In the genomic region with DNA sequence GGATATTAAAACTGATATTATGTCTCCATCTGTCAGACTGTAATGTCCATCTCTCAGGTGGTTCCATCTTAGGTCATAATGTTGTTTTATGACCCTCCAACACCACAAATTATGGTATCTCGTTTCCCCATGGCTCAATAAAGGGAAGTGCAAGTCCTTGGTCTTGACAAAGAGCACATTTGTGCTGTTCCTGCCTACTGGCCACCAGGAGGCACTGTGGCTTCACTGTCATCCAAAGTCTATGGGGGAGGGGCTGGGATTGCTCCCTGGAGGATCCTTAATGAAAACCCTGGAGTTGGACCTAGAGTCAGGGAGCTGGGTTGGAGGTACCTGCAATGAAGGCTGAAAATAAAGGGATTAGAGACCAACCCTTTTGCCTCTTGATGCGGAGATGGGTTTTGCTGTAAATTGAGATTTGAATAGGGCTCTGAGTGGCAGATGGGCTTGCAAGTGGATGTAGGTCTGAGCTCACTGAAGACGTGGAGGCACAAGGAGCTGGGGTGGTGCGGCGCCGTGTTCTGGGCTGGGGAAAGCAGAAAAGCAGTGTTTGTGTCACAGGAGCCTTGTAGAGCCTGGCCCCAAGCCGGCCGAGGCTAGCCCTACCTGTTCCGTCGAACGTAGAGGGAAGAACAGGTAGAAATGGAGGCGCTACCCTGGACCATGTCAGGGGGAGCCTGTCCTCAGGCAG, we compare ENCODE assay signal across 9 cellular contexts.
A peak's percentile ranks its signal among the peaks of the same experiment; 100 is the strongest.
DNase-seq lines count a peak whose midpoint lies in the region; ATAC-seq, FAIRE-seq and TF ChIP-seq lines count a peak whose summit lies in the region.
"Had no signal": no experiment of that assay in that cellular context is flagged by ENCODE, and none has a peak within 500 bp of the region (broad histone marks: within the 10 kb centered on the region; RNA-seq: fewer than 3 reads in every experiment).

No MANE protein-coding gene starts in this region.

- H2AK5ac ChIP-seq in mesendoderm (ENCODE audit: low read length), result no peak overlapping the region

- no peaks in the 10 kb centered on the region for H3K9me3 ChIP-seq in CD4-positive, alpha-beta memory T cell (ENCODE audit: control insufficient read depth in 1 of 2, low read length in 2 of 2)
- H3K9me3 ChIP-seq in esophagus muscularis mucosa, result no peaks in the 10 kb centered on the region
- H3K9me3 ChIP-seq: SJSA1 had no signal

- H3K18ac ChIP-seq in mesendoderm (ENCODE audit: low read length), result no peak overlapping the region

- no peaks in the 10 kb centered on the region for H3K79me1 ChIP-seq in mesendoderm (ENCODE audit: low read length)

- TF ChIP-seq POLR2A in esophagus muscularis mucosa (IDR thresholded peaks at IDR 0.05; ENCODE audit: low read depth), result no peak

- peak overlapping the region in 4 of 8 donors; percentile 0 to 58 (median 40) for H3K4me3 Mint-ChIP-seq in CD4-positive, alpha-beta memory T cell

- WGBS in mesendoderm (ENCODE audit: extremely low coverage, insufficient coverage, low lambda C conversion rate), result no CpG with 5 or more reads among the region's 12 CpGs
- whole genome bisulfite sequencing in esophagus muscularis mucosa, result 82% methylated on average over 12 of the region's 12 CpGs

- no peak overlapping the region for H4K8ac ChIP-seq in mesendoderm (ENCODE audit: low read depth, low read length)

- peak overlapping the region in 2 of 7 donors; percentile 13 to 49 for H3K27ac Mint-ChIP-seq in CD4-positive, alpha-beta memory T cell

- no peak overlapping the region for H2BK120ac ChIP-seq in mesendoderm (ENCODE audit: low read depth, low read length)

- POLR2A ChIA-PET in CD4-positive, alpha-beta memory T cell (lab: Charles Lee; ENCODE audit: partially characterized antibody), result interaction anchor here (0.8 to 1.5 kb wide), 2 partner anchors 19 to 25 kb away, joined by 3 to 4 read pairs; no protein-coding TSS in a partner anchor

- no peak overlapping the region for H3K4me2 ChIP-seq in mesendoderm (ENCODE audit: low read length)

- H3K9ac ChIP-seq in mesendoderm (ENCODE audit: low read length), result no peak overlapping the region

- H3K23ac ChIP-seq in mesendoderm (ENCODE audit: low read length), result no peak overlapping the region

- no peaks in the 10 kb centered on the region for H3K79me2 ChIP-seq in mesendoderm (ENCODE audit: control insufficient read depth, insufficient read depth, low read length)

- TF ChIP-seq CTCF in bronchial epithelial cell (IDR thresholded peaks at IDR 0.05; ENCODE audit: insufficient read depth, low read length, severe bottlenecking) (peak; percentile 73), esophagus muscularis mucosa (IDR thresholded peaks at IDR 0.05) (peak in 1 of 3 experiments; percentile 25)

- peaks cover 38 to 71% (median 55%) of the 10 kb centered on the region in 4 donors for H3K4me1 Mint-ChIP-seq in CD4-positive, alpha-beta memory T cell

- H3K27me3 Mint-ChIP-seq in CD4-positive, alpha-beta memory T cell, result no peaks in the 10 kb centered on the region

- intact Hi-C loops in CD4-positive, alpha-beta memory T cell (cut with micrococcal nuclease), result no loop called here
- intact Hi-C loops in esophagus muscularis mucosa (cut with DNase I), result no loop called here

- CTCF ChIA-PET in CD4-positive, alpha-beta memory T cell (lab: Charles Lee; ENCODE audit: partially characterized antibody), result interaction anchor here (0.9 to 8.6 kb wide), 6 partner anchors 8 to 63 kb away, joined by 3 to 128 read pairs (median 4); no protein-coding TSS in a partner anchor

- DNase-seq in CD4-positive, alpha-beta memory T cell, result peak in 4 of 5 donors; percentile 15 to 33 (median 26)
- DNase-seq in NCI-H460 (ENCODE audit: extremely low read depth, low read depth) (peak; percentile 26), bronchial epithelial cell (ENCODE audit: low read depth) (peak; percentile 55), mesendoderm (peak; percentile 87), esophagus muscularis mucosa (ENCODE audit: extremely low spot score) (no peak), LoVo (ENCODE audit: low spot score) (no peak)

- H4K5ac ChIP-seq in mesendoderm (ENCODE audit: low read length), result no peak overlapping the region

- no peaks in the 10 kb centered on the region for H3K9me3 Mint-ChIP-seq in CD4-positive, alpha-beta memory T cell

- no peak overlapping the region for H3K27ac ChIP-seq in CD4-positive, alpha-beta memory T cell (ENCODE audit: low read depth, low read length)
- H3K27ac ChIP-seq in mesendoderm (ENCODE audit: low read depth, low read length), result no peak overlapping the region
- H3K27ac ChIP-seq in esophagus muscularis mucosa (replicated peaks in 1 of 4), result no peak overlapping the region

- H3K56ac ChIP-seq in mesendoderm (ENCODE audit: low read length), result no peak overlapping the region

- H3K4me1 ChIP-seq in CD4-positive, alpha-beta memory T cell (ENCODE audit: insufficient read depth, low read length), result peaks cover 47% of the 10 kb centered on the region
- H3K4me1 ChIP-seq in mesendoderm (ENCODE audit: control insufficient read depth, low read depth, low read length), result no peaks in the 10 kb centered on the region
- no peaks in the 10 kb centered on the region for H3K4me1 ChIP-seq in esophagus muscularis mucosa

- no peaks in the 10 kb centered on the region for H3K27me3 ChIP-seq in CD4-positive, alpha-beta memory T cell (ENCODE audit: insufficient read depth, low read length)
- H3K27me3 ChIP-seq in bronchial epithelial cell (ENCODE audit: control insufficient read depth, insufficient read depth, low read length) (no peaks in the 10 kb centered on the region), mesendoderm (ENCODE audit: insufficient read depth, low read length, poor library complexity) (no peaks in the 10 kb centered on the region), esophagus muscularis mucosa (peaks cover 0 to 5% (median 0%) of the 10 kb centered on the region in 4 donors)
- H3K27me3 ChIP-seq: SJSA1 had no signal

- no peak overlapping the region for H2BK15ac ChIP-seq in mesendoderm (replicated peaks; ENCODE audit: low read depth)

- peak; percentile 33 for ATAC-seq in GM18858 (IDR thresholded peaks at IDR 0.05; ENCODE audit: unreplicated experiment)
- ATAC-seq in GM18907 (IDR thresholded peaks at IDR 0.05; ENCODE audit: unreplicated experiment), result no peak

- no peak for TF ChIP-seq EP300 in esophagus muscularis mucosa (IDR thresholded peaks at IDR 0.05)

- FAIRE-seq in bronchial epithelial cell (lab: Jason Lieb, UNC), result no peak

- H3K4me3 ChIP-seq in CD4-positive, alpha-beta memory T cell (ENCODE audit: low read length in 2 of 2), result no peak overlapping the region
- H3K4me3 ChIP-seq in bronchial epithelial cell (ENCODE audit: low read depth, low read length) (no peak overlapping the region), mesendoderm (ENCODE audit: low read length) (no peak overlapping the region), esophagus muscularis mucosa (no peak overlapping the region)
- H3K4me3 ChIP-seq: SJSA1 had no signal

- no peak overlapping the region for H2BK5ac ChIP-seq in mesendoderm (ENCODE audit: low read length)

- no peaks in the 10 kb centered on the region for H3K36me3 ChIP-seq in CD4-positive, alpha-beta memory T cell (ENCODE audit: insufficient read depth, low read length)
- H3K36me3 ChIP-seq in bronchial epithelial cell (ENCODE audit: control insufficient read depth, insufficient read depth, low read length) (no peaks in the 10 kb centered on the region), mesendoderm (ENCODE audit: control insufficient read depth, insufficient read depth, low read length) (no peaks in the 10 kb centered on the region), esophagus muscularis mucosa (no peaks in the 10 kb centered on the region)
- H3K36me3 ChIP-seq: SJSA1 had no signal

- H3K4ac ChIP-seq in mesendoderm (ENCODE audit: low read depth, low read length), result no peak overlapping the region

- no peaks in the 10 kb centered on the region for H3K36me3 Mint-ChIP-seq in CD4-positive, alpha-beta memory T cell

Comparison
In these comparisons a context has a peak if more than half of its experiments do, and no peak if none do; other contexts are left out.
1. DNase-seq: peak in CD4-positive, alpha-beta memory T cell (4 of 5), NCI-H460 (single experiment), bronchial epithelial cell (single experiment) and mesendoderm (single experiment); none in esophagus muscularis mucosa (single experiment) and LoVo (single experiment).